ENCODE assay signal across 9 cellular contexts in genomic region chr1:228457017-228457395, GRCh38. TPM values are rescaled to one million over a fixed set of nuclear protein-coding genes. Genes with fewer than 3 reads are reported as not detected.
A peak's percentile ranks its signal among the peaks of the same experiment; 100 is the strongest.
DNase-seq lines count a peak whose midpoint lies in the region; ATAC-seq and TF ChIP-seq lines count a peak whose summit lies in the region.
"Had no signal": no experiment of that assay in that cellular context is flagged by ENCODE, and none has a peak within 500 bp of the region (broad histone marks: within the 10 kb centered on the region; RNA-seq: fewer than 3 reads in every experiment).

No MANE protein-coding gene starts in this region.

- no peak for TF ChIP-seq CTCF in MCF 10A (IDR thresholded peaks at IDR 0.05; ENCODE audit: unreplicated experiment)

- no peak for DNase-seq in activated naive CD4-positive, alpha-beta T cell treated with anti-CD3 and anti-CD28 coated beads for 36 hours
- no peak for DNase-seq in activated naive CD4-positive, alpha-beta T cell treated with anti-CD3 and anti-CD28 coated beads, Interleukin-2, amount 50 U/mL, for 16 hours
- DNase-seq in MCF 10A (ENCODE audit: unreplicated experiment) (no peak), mesenchymal stem cell (no peak), NK-92 (lab: John Stamatoyannopoulos, UW; ENCODE audit: unreplicated experiment) (no peak), islet precursor cell (no peak), GM19240 (ENCODE audit: insufficient read length, low spot score) (no peak)

- H3K18ac ChIP-seq in mesenchymal stem cell (ENCODE audit: low read depth in 1 of 2, low read length in 2 of 2): peak overlapping the region; percentile 63 to 81

- H2BK5ac ChIP-seq in mesenchymal stem cell (ENCODE audit: low read depth, low read length, poor library complexity, severe bottlenecking): no peak overlapping the region

- intact Hi-C loops in activated naive CD4-positive, alpha-beta T cell treated with anti-CD3 and anti-CD28 coated beads for 36 hours (cut with micrococcal nuclease): loop anchor here (1.0 kb wide), 7 partner anchors 8 to 317 kb away; partner anchors contain the start of gene GUK1
- intact Hi-C loops in MCF 10A (cut with micrococcal nuclease): loop anchor here (1.0 to 5.0 kb wide), 10 partner anchors 30 to 976 kb away; partner anchors contain the start of gene RNF187

- BruUV-seq in MCF 10A (replicated peaks; lab: Mats Ljungman, UMichigan): no TSS peak

- peaks cover 5% of the 10 kb centered on the region for H3K27me3 Mint-ChIP-seq in activated naive CD4-positive, alpha-beta T cell treated with anti-CD3 and anti-CD28 coated beads for 36 hours (ENCODE audit: low read depth)
- no peaks in the 10 kb centered on the region for H3K27me3 Mint-ChIP-seq in MCF 10A (ENCODE audit: insufficient read depth, unreplicated experiment)

- peak overlapping the region; percentile 78 for H3K4me2 ChIP-seq in mesenchymal stem cell (ENCODE audit: low read length, poor library complexity, severe bottlenecking)

- H2AFZ ChIP-seq in mesenchymal stem cell (ENCODE audit: low read depth, low read length): peak overlapping the region; percentile 85

- peaks cover 3% of the 10 kb centered on the region for H3K36me3 Mint-ChIP-seq in activated naive CD4-positive, alpha-beta T cell treated with anti-CD3 and anti-CD28 coated beads for 36 hours (ENCODE audit: low read depth)
- peaks cover 41% of the 10 kb centered on the region for H3K36me3 Mint-ChIP-seq in MCF 10A (ENCODE audit: insufficient read depth, unreplicated experiment)

- H2BK12ac ChIP-seq in mesenchymal stem cell (ENCODE audit: low read length in 2 of 2): peak overlapping the region in 1 of 2 experiments; percentile 57

- H2BK15ac ChIP-seq in mesenchymal stem cell (ENCODE audit: low read depth, poor library complexity, severe bottlenecking): peak overlapping the region; percentile 58

- H2AK5ac ChIP-seq in mesenchymal stem cell (ENCODE audit: low read length, severe bottlenecking): no peak overlapping the region

- H4K8ac ChIP-seq in mesenchymal stem cell (ENCODE audit: low read length): peak overlapping the region; percentile 67

- H3K9ac ChIP-seq in mesenchymal stem cell (ENCODE audit: low read length): peak overlapping the region; percentile 88

- H3K9me3 ChIP-seq in mesenchymal stem cell (ENCODE audit: control insufficient read depth, low read length): no peaks in the 10 kb centered on the region

- peaks cover 0 to 2% of the 10 kb centered on the region in 2 experiments for H3K36me3 ChIP-seq in mesenchymal stem cell (ENCODE audit: control insufficient read depth in 1 of 2, insufficient read depth in 2 of 2, low read depth in 1 of 2, low read length in 2 of 2)

- no peaks in the 10 kb centered on the region for H3K79me1 ChIP-seq in mesenchymal stem cell (replicated peaks; ENCODE audit: low read length, poor library complexity, severe bottlenecking)

- H4K91ac ChIP-seq in mesenchymal stem cell (ENCODE audit: low read length): no peak overlapping the region

- peaks cover 15% of the 10 kb centered on the region for H3K4me1 ChIP-seq in mesenchymal stem cell (ENCODE audit: control insufficient read depth, insufficient read depth, low read depth, low read length)

- H3K4me1 Mint-ChIP-seq in activated naive CD4-positive, alpha-beta T cell treated with anti-CD3 and anti-CD28 coated beads for 36 hours (ENCODE audit: low read depth): peaks cover 28% of the 10 kb centered on the region
- peaks cover 35% of the 10 kb centered on the region for H3K4me1 Mint-ChIP-seq in MCF 10A (ENCODE audit: insufficient read depth, unreplicated experiment)

- peak overlapping the region; percentile 97 for H3K27ac Mint-ChIP-seq in activated naive CD4-positive, alpha-beta T cell treated with anti-CD3 and anti-CD28 coated beads for 36 hours
- peak overlapping the region; percentile 98 for H3K27ac Mint-ChIP-seq in MCF 10A (ENCODE audit: low read depth, unreplicated experiment)

- 3% methylated on average over 13 of the region's 13 CpGs for WGBS in mesenchymal stem cell

- H3K4me3 ChIP-seq in mesenchymal stem cell (ENCODE audit: insufficient read depth in 1 of 2, low read depth in 1 of 2, low read length in 2 of 2): peak overlapping the region; percentile 75 to 82

- peak overlapping the region; percentile 95 for H3K4me3 Mint-ChIP-seq in activated naive CD4-positive, alpha-beta T cell treated with anti-CD3 and anti-CD28 coated beads for 36 hours
- H3K4me3 Mint-ChIP-seq in MCF 10A (ENCODE audit: unreplicated experiment): peak overlapping the region; percentile 97

- no peaks in the 10 kb centered on the region for H3K9me3 Mint-ChIP-seq in activated naive CD4-positive, alpha-beta T cell treated with anti-CD3 and anti-CD28 coated beads for 36 hours
- no peaks in the 10 kb centered on the region for H3K9me3 Mint-ChIP-seq in MCF 10A (ENCODE audit: unreplicated experiment)

- no peak overlapping the region for H3K27ac ChIP-seq in mesenchymal stem cell (ENCODE audit: low read length, poor library complexity, severe bottlenecking)

- no peak overlapping the region for H2BK120ac ChIP-seq in mesenchymal stem cell (ENCODE audit: low read depth, low read length)

- H3K4ac ChIP-seq in mesenchymal stem cell (ENCODE audit: low read depth in 1 of 2, low read length in 2 of 2): peak overlapping the region; percentile 71

- POLR2A ChIA-PET in MCF 10A (lab: Yijun Ruan, JAX): interaction anchor here (0.7 to 8.2 kb wide), 46 partner anchors 9 to 1564 kb away, joined by 3 to 182 read pairs (median 4); partner anchors contain the start of genes ARF1, GUK1, IBA57 and MRPL55

- CTCF ChIA-PET in activated naive CD4-positive, alpha-beta T cell treated with anti-CD3 and anti-CD28 coated beads for 36 hours (lab: Charles Lee): interaction anchor here (0.6 to 2.9 kb wide), 5 partner anchors 16 to 96 kb away, joined by 3 to 14 read pairs (median 4); partner anchors contain the start of gene RNF187
- CTCF ChIA-PET in MCF 10A (lab: Yijun Ruan, JAX): interaction anchor here (0.5 to 5.2 kb wide), 11 partner anchors 42 to 1142 kb away, joined by 3 to 30 read pairs (median 3); partner anchors contain the start of gene TRIM11

- ATAC-seq in HG03442 (IDR thresholded peaks at IDR 0.05; ENCODE audit: unreplicated experiment): peak; percentile 1

- H3K23ac ChIP-seq in mesenchymal stem cell (ENCODE audit: low read length in 2 of 2): no peak overlapping the region

- H3K27me3 ChIP-seq in mesenchymal stem cell (ENCODE audit: control insufficient read depth in 1 of 2, insufficient read depth in 1 of 2, low read length in 2 of 2): peaks cover 9 to 13% of the 10 kb centered on the region in 2 experiments

- peak overlapping the region in 1 of 2 experiments; percentile 45 for H3K14ac ChIP-seq in mesenchymal stem cell (ENCODE audit: low read length in 2 of 2)

RNA-seq across cellular contexts. Expression of gene RNF187, which starts 30.2 kb away (rescaled TPM):
- total RNA-seq in activated naive CD4-positive, alpha-beta T cell treated with anti-CD3 and anti-CD28 coated beads for 36 hours: 100 to 1,000 TPM; 112 to 116 TPM
- 167 and 244 TPM in 2 replicates for total RNA-seq in MCF 10A (2022)
- 68.0 TPM for polyA plus RNA-seq in mesenchymal stem cell (2013, experiment 1 of 2)
- polyA plus RNA-seq in mesenchymal stem cell (2013, experiment 2 of 2): 67.0 TPM

RNA-seq across cellular contexts. Expression of gene TRIM17, which starts 40.3 kb away (rescaled TPM):
- 1 to 10 TPM; 1.0 to 1.2 TPM for total RNA-seq in activated naive CD4-positive, alpha-beta T cell treated with anti-CD3 and anti-CD28 coated beads for 36 hours
- total RNA-seq in MCF 10A (2022): not detected in 2 replicates
- polyA plus RNA-seq in mesenchymal stem cell (2013, experiment 1 of 2): 1.9 TPM
- 1.7 TPM for polyA plus RNA-seq in mesenchymal stem cell (2013, experiment 2 of 2)
- total RNA-seq: dermis microvascular lymphatic vessel endothelial cell had no signal

RNA-seq across cellular contexts. Expression of gene TRIM11, which starts 50.4 kb away (rescaled TPM):
- 10 to 100 TPM; 26.0 to 27.5 TPM for total RNA-seq in activated naive CD4-positive, alpha-beta T cell treated with anti-CD3 and anti-CD28 coated beads for 36 hours
- total RNA-seq in MCF 10A (2022): 56.5 and 60.3 TPM in 2 replicates
- 16.3 TPM for polyA plus RNA-seq in mesenchymal stem cell (2013, experiment 1 of 2)
- polyA plus RNA-seq in mesenchymal stem cell (2013, experiment 2 of 2): 15.1 TPM
